32 cellular contexts compared by ENCODE assay signal in the genomic region with DNA sequence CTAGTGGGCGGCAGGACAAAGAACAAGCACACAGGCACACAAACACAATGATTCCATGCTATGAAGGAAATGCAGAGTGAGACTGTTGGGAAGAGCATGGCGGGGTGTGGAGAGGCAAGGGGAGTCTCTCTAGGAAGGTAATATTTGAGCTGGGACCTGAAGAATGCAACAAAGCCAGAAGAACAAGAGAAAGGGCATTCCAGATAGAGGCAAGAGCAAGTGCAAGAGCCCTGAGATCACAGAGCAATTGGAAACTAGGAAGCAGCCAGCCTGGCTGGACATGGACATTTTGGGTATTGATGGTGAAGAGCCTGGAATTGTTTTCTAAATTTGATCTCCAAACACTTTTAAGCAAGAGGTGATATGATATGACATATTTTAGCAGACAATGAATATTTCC. TPM values are rescaled to one million over a fixed set of nuclear protein-coding genes. Genes with fewer than 3 reads are reported as not detected.
"Had no signal": no experiment of that assay in that cellular context is flagged by ENCODE, and none has a peak within 500 bp of the region (broad histone marks: within the 10 kb centered on the region; RNA-seq: fewer than 3 reads in every experiment).

No MANE protein-coding gene starts in this region.

- H3K36me3 Mint-ChIP-seq: mesothelial cell of epicardium had no signal

- H3K4me1 ChIP-seq: colonic mucosa, gastrocnemius medialis had no signal

- H3K9me3 ChIP-seq: colonic mucosa, esophagus squamous epithelium, gastrocnemius medialis, heart right ventricle, left lung, lower lobe of right lung, mucosa of descending colon had no signal

- H3K4me3 ChIP-seq: colonic mucosa, esophagus squamous epithelium, gastrocnemius medialis, heart right ventricle, left lung, lower lobe of right lung, mucosa of descending colon had no signal

- H3K36me3 ChIP-seq: colonic mucosa, esophagus squamous epithelium, gastrocnemius medialis, heart right ventricle, left lung, lower lobe of right lung had no signal

- DNase-seq: colonic mucosa; cortex of kidney; effector CD8-positive, alpha-beta T cell; effector memory CD8-positive, alpha-beta T cell; endodermal cell; erythroblast; esophagus squamous epithelium; foreskin fibroblast; foreskin melanocyte; gastrocnemius medialis; glutamatergic neuron; head of caudate nucleus; heart right ventricle; hippocampal formation; left cardiac atrium; left lung; left ventricle myocardium superior; lower lobe of right lung; mesenchymal stem cell; mucosa of descending colon had no signal

- ATAC-seq: effector memory CD8-positive, alpha-beta T cell; esophagus mucosa; gastrocnemius medialis; heart right ventricle; left cardiac atrium; left lung; left ventricle myocardium superior; lower lobe of right lung; mucosa of descending colon had no signal

- H3K27ac ChIP-seq: colonic mucosa, epithelial cell of prostate, esophagus squamous epithelium, gastrocnemius medialis, heart right ventricle, left lung, lower lobe of right lung had no signal

- H3K9me3 Mint-ChIP-seq: dendritic cell treated with granulocyte-macrophage colony-stimulating factor and Interleukin-4, amounts not matched to agents 40 ng/mL and 50 ng/mL, for 4 days; effector memory CD8-positive, alpha-beta T cell; mesothelial cell of epicardium had no signal

- H3K27ac Mint-ChIP-seq: dendritic cell treated with granulocyte-macrophage colony-stimulating factor and Interleukin-4, amounts not matched to agents 40 ng/mL and 50 ng/mL, for 4 days; effector memory CD8-positive, alpha-beta T cell; endodermal cell; mesothelial cell of epicardium had no signal

- H3K4me3 Mint-ChIP-seq: dendritic cell treated with granulocyte-macrophage colony-stimulating factor and Interleukin-4, amounts not matched to agents 40 ng/mL and 50 ng/mL, for 4 days; effector memory CD8-positive, alpha-beta T cell; endodermal cell; mesothelial cell of epicardium had no signal

RNA-seq across cellular contexts. Expression of gene TCF15, which starts 27.4 kb away (rescaled TPM):
- total RNA-seq: esophagus mucosa, esophagus squamous epithelium, myocyte had no signal
- polyA plus RNA-seq: keratinocyte had no signal

RNA-seq across cellular contexts. Expression of gene SCRT2, which starts 38.0 kb away (rescaled TPM):
- total RNA-seq: colonic mucosa, dermis microvascular lymphatic vessel endothelial cell, endodermal cell, esophagus mucosa, esophagus squamous epithelium, gastrocnemius medialis, glomerular endothelial cell, heart right ventricle, kidney epithelial cell, left cardiac atrium, left lung, left ventricle myocardium superior, lower leg skin, lower lobe of right lung, lung microvascular endothelial cell, mesenteric fat pad, mesothelial cell of epicardium, mucosa of descending colon, myocyte had no signal
- polyA plus RNA-seq: heart right ventricle, keratinocyte had no signal
